18 cellular contexts compared by ENCODE assay signal in the genomic region with DNA sequence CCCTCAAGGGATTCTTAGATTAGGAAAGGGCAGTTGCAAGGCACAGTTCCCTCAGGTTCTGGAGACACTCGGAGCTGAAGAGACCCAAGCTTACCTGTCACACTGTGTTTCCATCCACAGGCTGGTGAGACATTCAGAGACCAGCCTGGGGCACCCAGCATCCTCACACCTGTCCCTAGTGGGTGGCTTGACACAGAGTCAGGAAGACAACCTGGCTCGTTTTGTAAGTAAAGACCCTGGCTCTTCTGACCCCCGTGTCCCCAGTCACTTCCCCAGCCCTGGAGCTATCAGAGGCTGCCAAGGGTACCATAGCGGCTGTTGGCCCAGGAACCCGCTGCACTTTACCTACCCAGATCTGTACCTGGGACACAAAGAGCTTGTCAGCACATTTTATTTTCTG.
"Had no signal": no experiment of that assay in that cellular context is flagged by ENCODE, and none has a peak within 500 bp of the region (broad histone marks: within the 10 kb centered on the region; RNA-seq: fewer than 3 reads in every experiment).

No MANE protein-coding gene starts in this region.

- H3K4me3 Mint-ChIP-seq: activated CD8-positive, alpha-beta T cell treated with anti-CD3 and anti-CD28 coated beads for 36 hours; activated naive CD8-positive, alpha-beta T cell treated with anti-CD3 and anti-CD28 coated beads, Interleukin-2, amount 10 ng/mL, durations not matched to agents 7 days and 5 days; activated T-cell treated with anti-CD3 and anti-CD28 coated beads, Interleukin-2, amount 50 U/mL, for 4 hours; naive thymus-derived CD4-positive, alpha-beta T cell; stimulated activated naive CD8-positive, alpha-beta T cell treated with anti-CD3 and anti-CD28 coated beads, Interleukin-15, Interleukin-2, amounts not matched to agents 100 ng/mL and 50 ng/mL, for 24 hours; T-helper 1 cell treated with Interleukin-12 subunit alpha and Interleukin-12 subunit beta and Interleukin-4 antibody, amounts not matched to agents 30 μg/mL and 1 μg/mL, for 36 hours had no signal

- H3K27ac Mint-ChIP-seq: activated CD8-positive, alpha-beta T cell treated with anti-CD3 and anti-CD28 coated beads for 36 hours; activated naive CD8-positive, alpha-beta T cell treated with anti-CD3 and anti-CD28 coated beads, Interleukin-2, amount 10 ng/mL, durations not matched to agents 7 days and 5 days; activated T-helper 2 cell treated with anti-CD3 and anti-CD28 coated beads, Interferon-gamma antibody, Interleukin-2, Interleukin-4, amounts not matched to agents 10 μg/mL and 5 μg/mL and 100 μg/mL, durations not matched to agents 14 hours and 24 hours and 36 hours; naive thymus-derived CD4-positive, alpha-beta T cell; stimulated activated naive CD8-positive, alpha-beta T cell treated with anti-CD3 and anti-CD28 coated beads, Interleukin-15, Interleukin-2, amounts not matched to agents 100 ng/mL and 50 ng/mL, for 24 hours; T-helper 1 cell treated with Interleukin-12 subunit alpha and Interleukin-12 subunit beta and Interleukin-4 antibody, amounts not matched to agents 30 μg/mL and 1 μg/mL, for 36 hours had no signal

- H3K27ac ChIP-seq: breast epithelium, heart left ventricle, prostate gland, tibial nerve had no signal

- DNase-seq: activated CD4-positive, alpha-beta T cell treated with anti-CD3 and anti-CD28 coated beads for 48 hours; activated CD8-positive, alpha-beta T cell treated with anti-CD3 and anti-CD28 coated beads for 36 hours; activated naive CD4-positive, alpha-beta T cell; activated naive CD8-positive, alpha-beta T cell treated with anti-CD3 and anti-CD28 coated beads, Interleukin-2, amount 10 ng/mL, durations not matched to agents 7 days and 5 days; activated T-cell treated with anti-CD3 and anti-CD28 coated beads, Interleukin-2, amount 50 U/mL, for 4 hours; amniotic stem cell; heart left ventricle; naive thymus-derived CD4-positive, alpha-beta T cell; stimulated activated CD4-positive, alpha-beta T cell treated with anti-CD3 and anti-CD28 coated beads, Interleukin-12 subunit alpha, Interleukin-12 subunit beta, amount 100 ng/mL, for 4 hours; stimulated activated CD4-positive, alpha-beta T cell treated with anti-CD3 and anti-CD28 coated beads, Interleukin-4, amount 100 ng/mL, for 4 hours had no signal

- ATAC-seq: activated CD8-positive, alpha-beta T cell treated with anti-CD3 and anti-CD28 coated beads for 36 hours; activated T-cell treated with anti-CD3 and anti-CD28 coated beads, Interleukin-2, amount 50 U/mL, for 4 hours; heart left ventricle; left lobe of liver; naive thymus-derived CD4-positive, alpha-beta T cell had no signal

- H3K9me3 Mint-ChIP-seq: activated CD8-positive, alpha-beta T cell treated with anti-CD3 and anti-CD28 coated beads for 36 hours; activated naive CD8-positive, alpha-beta T cell treated with anti-CD3 and anti-CD28 coated beads, Interleukin-2, amount 10 ng/mL, durations not matched to agents 7 days and 5 days; activated T-cell treated with anti-CD3 and anti-CD28 coated beads, Interleukin-2, amount 50 U/mL, for 4 hours; activated T-helper 2 cell treated with anti-CD3 and anti-CD28 coated beads, Interferon-gamma antibody, Interleukin-2, Interleukin-4, amounts not matched to agents 10 μg/mL and 5 μg/mL and 100 μg/mL, durations not matched to agents 14 hours and 24 hours and 36 hours; stimulated activated naive CD8-positive, alpha-beta T cell treated with anti-CD3 and anti-CD28 coated beads, Interleukin-15, Interleukin-2, amounts not matched to agents 100 ng/mL and 50 ng/mL, for 24 hours; T-helper 1 cell treated with Interleukin-12 subunit alpha and Interleukin-12 subunit beta and Interleukin-4 antibody, amounts not matched to agents 30 μg/mL and 1 μg/mL, for 36 hours had no signal

- H3K4me1 ChIP-seq: breast epithelium, heart left ventricle, prostate gland, tibial nerve had no signal

- H3K4me3 ChIP-seq: breast epithelium, heart left ventricle, lung, prostate gland, tibial nerve had no signal

- H3K36me3 ChIP-seq: breast epithelium, heart left ventricle, prostate gland, tibial nerve had no signal

- H3K9me3 ChIP-seq: breast epithelium, prostate gland had no signal

- H3K4me1 Mint-ChIP-seq: activated naive CD8-positive, alpha-beta T cell treated with anti-CD3 and anti-CD28 coated beads, Interleukin-2, amount 10 ng/mL, durations not matched to agents 7 days and 5 days; naive thymus-derived CD4-positive, alpha-beta T cell had no signal

- H3K36me3 Mint-ChIP-seq: activated naive CD8-positive, alpha-beta T cell treated with anti-CD3 and anti-CD28 coated beads, Interleukin-2, amount 10 ng/mL, durations not matched to agents 7 days and 5 days; naive thymus-derived CD4-positive, alpha-beta T cell had no signal
